23 cellular contexts compared by ENCODE assay signal in genomic region chr1:91655912-91656449, GRCh38.
"Had no signal": no experiment of that assay in that cellular context is flagged by ENCODE, and none has a peak within 500 bp of the region (broad histone marks: within the 10 kb centered on the region; RNA-seq: fewer than 3 reads in every experiment).

No MANE protein-coding gene starts in this region.

- H3K4me1 ChIP-seq: SJCRH30 had no signal

- H3K4me3 ChIP-seq: MG63, SJCRH30 had no signal

- H3K9me3 ChIP-seq: MG63, SJCRH30 had no signal

- H3K27me3 ChIP-seq: MG63, SJCRH30 had no signal

- H3K27ac ChIP-seq: HL-60, SJCRH30 had no signal

- DNase-seq: Karpas-422, KG1, MG63, NCI-H1092, NCI-H1105 treated with DMSO at 0.1 percent for 48 hours, NCI-H1417 treated with DMSO at 0.1 percent for 48 hours, NCI-H146, NCI-H1694 treated with DMSO at 0.1 percent for 48 hours, NCI-H1930, NCI-H2081, NCI-H2107, NCI-H2227 treated with DMSO at 0.1 percent for 48 hours, NCI-H524, NCI-H526 treated with DMSO at 0.1 percent for 48 hours, NCI-H748 treated with DMSO at 0.1 percent for 48 hours, PC-3, SHP77 treated with DMSO at 0.1 percent for 48 hours, SJCRH30, T-helper 1 cell had no signal

- ATAC-seq: Panc1, PC-3, Right ventricle myocardium inferior, SK-N-SH treated with all-trans-retinoic acid at 6 μM for 48 hours had no signal

- H3K36me3 ChIP-seq: MG63, SJCRH30 had no signal
